Comparison of ENCODE assay signal across 14 cellular contexts in genomic region chr15:72398189-72398588, GRCh38. TPM values are rescaled to one million over a fixed set of nuclear protein-coding genes. Genes with fewer than 3 reads are reported as not detected.
DNase-seq lines count a peak whose midpoint lies in the region; ATAC-seq and TF ChIP-seq lines count a peak whose summit lies in the region.
"Had no signal": no experiment of that assay in that cellular context is flagged by ENCODE, and none has a peak within 500 bp of the region (broad histone marks: within the 10 kb centered on the region; RNA-seq: fewer than 3 reads in every experiment).

TSS of gene TMEM202 (plus strand) at chr15:72398305. CDS start at chr15:72398327, 22 bp downstream.

- ATAC-seq in CD8-positive, alpha-beta T cell = no peak
- ATAC-seq in HG02798 (IDR thresholded peaks at IDR 0.05; ENCODE audit: poor library complexity, unreplicated experiment) = no peak

- H3K27me3 ChIP-seq in HL-60 (ENCODE audit: insufficient read depth, poor library complexity, severe bottlenecking) = no peaks in the 10 kb centered on the region
- H3K27me3 ChIP-seq in ovary = no peaks in the 10 kb centered on the region
- H3K27me3 ChIP-seq in CD8-positive, alpha-beta T cell (ENCODE audit: insufficient read depth, low read length) = no peaks in the 10 kb centered on the region

- no peaks in the 10 kb centered on the region for H3K9me3 ChIP-seq in ovary
- H3K9me3 ChIP-seq in CD8-positive, alpha-beta T cell (ENCODE audit: low read length) = no peaks in the 10 kb centered on the region
- H3K9me3 ChIP-seq: A549 had no signal

- no peaks in the 10 kb centered on the region for H3K36me3 Mint-ChIP-seq in dendritic cell treated with granulocyte-macrophage colony-stimulating factor and Interleukin-4, amounts not matched to agents 40 ng/mL and 50 ng/mL, for 4 days (ENCODE audit: low read depth)
- no peaks in the 10 kb centered on the region for H3K36me3 Mint-ChIP-seq in CD8-positive, alpha-beta T cell
- H3K36me3 Mint-ChIP-seq: CD14-positive monocyte had no signal

- peak within 1 kb of the TSS; percentile 56 for H3K27ac Mint-ChIP-seq in dendritic cell treated with granulocyte-macrophage colony-stimulating factor and Interleukin-4, amounts not matched to agents 40 ng/mL and 50 ng/mL, for 4 days
- no peak within 1 kb of the TSS for H3K27ac Mint-ChIP-seq in CD8-positive, alpha-beta T cell

- H3K27me3 Mint-ChIP-seq in dendritic cell treated with granulocyte-macrophage colony-stimulating factor and Interleukin-4, amounts not matched to agents 40 ng/mL and 50 ng/mL, for 4 days = no peaks in the 10 kb centered on the region
- peaks cover 22% of the 10 kb centered on the region for H3K27me3 Mint-ChIP-seq in CD8-positive, alpha-beta T cell (ENCODE audit: low read depth)

- peak within 1 kb of the TSS; percentile 74 for H3K27ac ChIP-seq in HL-60 (replicated peaks)
- no peak within 1 kb of the TSS for H3K27ac ChIP-seq in ovary
- H3K27ac ChIP-seq in CD8-positive, alpha-beta T cell (ENCODE audit: low read depth, low read length) = no peak within 1 kb of the TSS
- H3K27ac ChIP-seq: A549 had no signal

- no peaks in the 10 kb centered on the region for H3K36me3 ChIP-seq in ovary
- H3K36me3 ChIP-seq in CD8-positive, alpha-beta T cell (ENCODE audit: insufficient read depth, low read length) = no peaks in the 10 kb centered on the region

- no peak for TF ChIP-seq POLR2A in ovary (IDR thresholded peaks at IDR 0.05)

- DNase-seq in HL-60 (ENCODE audit: low read depth in 1 of 2, low spot score in 1 of 2) (peak in 1 of 2 experiments; percentile 38), MV-4-11 (lab: John Stamatoyannopoulos, UW) (peak; percentile 54), ovary (no peak)
- no peak for DNase-seq in CD8-positive, alpha-beta T cell
- DNase-seq: DMS53, GF-D8, GOT3, H9 had no signal

- TF ChIP-seq CTCF in HL-60 (IDR thresholded peaks at IDR 0.05; ENCODE audit: insufficient read depth, low read length) = no peak
- TF ChIP-seq CTCF in ovary (IDR thresholded peaks at IDR 0.05) = no peak
- TF ChIP-seq CTCF in CD8-positive, alpha-beta T cell (IDR thresholded peaks at IDR 0.05) = no peak

- H3K4me3 ChIP-seq in HL-60 (replicated peaks; ENCODE audit: insufficient read depth, low read length) (no peak within 1 kb of the TSS), ovary (no peak within 1 kb of the TSS)
- no peak within 1 kb of the TSS for H3K4me3 ChIP-seq in CD8-positive, alpha-beta T cell (ENCODE audit: low read depth, low read length)
- H3K4me3 ChIP-seq: A549 had no signal

- no peak for TF ChIP-seq EP300 in ovary (IDR thresholded peaks at IDR 0.05)

- H3K4me1 ChIP-seq in ovary (ENCODE audit: insufficient read depth) = no peaks in the 10 kb centered on the region
- no peaks in the 10 kb centered on the region for H3K4me1 ChIP-seq in CD8-positive, alpha-beta T cell (ENCODE audit: insufficient read depth, low read length)
- H3K4me1 ChIP-seq: A549 had no signal

- H3K9me3 Mint-ChIP-seq in dendritic cell treated with granulocyte-macrophage colony-stimulating factor and Interleukin-4, amounts not matched to agents 40 ng/mL and 50 ng/mL, for 4 days = no peaks in the 10 kb centered on the region
- no peaks in the 10 kb centered on the region for H3K9me3 Mint-ChIP-seq in CD8-positive, alpha-beta T cell

- intact Hi-C loops in dendritic cell treated with granulocyte-macrophage colony-stimulating factor and Interleukin-4, amounts not matched to agents 40 ng/mL and 50 ng/mL, for 4 days (cut with micrococcal nuclease) = no loop called here
- intact Hi-C loops in ovary (cut with DNase I) = no loop called here
- intact Hi-C loops in CD8-positive, alpha-beta T cell (cut with DNase I, micrococcal nuclease) = no loop called here

- POLR2A ChIA-PET in CD8-positive, alpha-beta T cell (lab: Charles Lee) = no interaction called here

- no peak within 1 kb of the TSS for H3K4me3 Mint-ChIP-seq in dendritic cell treated with granulocyte-macrophage colony-stimulating factor and Interleukin-4, amounts not matched to agents 40 ng/mL and 50 ng/mL, for 4 days
- no peak within 1 kb of the TSS for H3K4me3 Mint-ChIP-seq in CD8-positive, alpha-beta T cell
- H3K4me3 Mint-ChIP-seq: H9 had no signal

- peaks cover 23% of the 10 kb centered on the region for H3K4me1 Mint-ChIP-seq in dendritic cell treated with granulocyte-macrophage colony-stimulating factor and Interleukin-4, amounts not matched to agents 40 ng/mL and 50 ng/mL, for 4 days (ENCODE audit: low read depth)
- no peaks in the 10 kb centered on the region for H3K4me1 Mint-ChIP-seq in CD8-positive, alpha-beta T cell (ENCODE audit: low read depth)
- H3K4me1 Mint-ChIP-seq: H9 had no signal

- CTCF ChIA-PET in CD8-positive, alpha-beta T cell (lab: Charles Lee) = no interaction called here

- WGBS in ovary, 3 donors = 22 to 44% (median 36%) methylated on average over 3 of the region's 3 CpGs

RNA-seq across cellular contexts. Expression of gene TMEM202, which starts in this region (rescaled TPM):
- not detected for total RNA-seq in ovary
- not detected for polyA plus RNA-seq in ovary
- not detected for total RNA-seq in CD8-positive, alpha-beta T cell
- total RNA-seq: H9 had no signal
- polyA plus RNA-seq: A549, AG04450, BJ, CD14-positive monocyte had no signal
